9 cellular contexts compared by ENCODE assay signal in the genomic region with DNA sequence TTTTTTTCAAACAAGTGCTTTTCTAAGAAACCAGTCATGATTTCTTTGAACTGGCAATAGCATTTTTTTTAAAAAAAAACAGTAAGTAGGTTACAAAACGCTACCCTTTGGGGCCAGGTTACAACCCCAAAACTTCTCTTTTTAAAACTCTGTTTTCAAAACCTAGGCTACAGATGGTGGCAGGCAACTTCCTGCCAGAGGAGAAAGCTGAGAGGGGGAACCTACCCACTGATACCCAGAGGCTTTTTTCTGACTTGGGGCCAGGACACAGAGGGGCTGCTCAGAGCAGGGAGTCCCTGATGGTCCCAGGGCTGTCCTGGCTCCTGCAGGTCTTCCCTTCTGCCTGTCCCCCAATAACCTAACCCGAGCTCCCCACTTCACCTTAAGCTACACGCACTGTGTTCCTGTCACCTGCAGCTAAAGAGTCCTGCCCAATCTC. TPM values are rescaled to one million over a fixed set of nuclear protein-coding genes. Genes with fewer than 3 reads are reported as not detected.
DNase-seq lines count a peak whose midpoint lies in the region; ATAC-seq and TF ChIP-seq lines count a peak whose summit lies in the region.
"Had no signal": no experiment of that assay in that cellular context is flagged by ENCODE, and none has a peak within 500 bp of the region (broad histone marks: within the 10 kb centered on the region; RNA-seq: fewer than 3 reads in every experiment).

No MANE protein-coding gene starts in this region.

- ATAC-seq in gastrocnemius medialis (no peak), GM18519 (IDR thresholded peaks at IDR 0.05; ENCODE audit: low FRiP score, unreplicated experiment) (no peak)

- no peaks in the 10 kb centered on the region for H3K9me3 ChIP-seq in gastrocnemius medialis
- H3K9me3 ChIP-seq: uterus had no signal

- H3K27ac ChIP-seq in gastrocnemius medialis = peak overlapping the region; percentile 8 to 42 (median 22)

- peak; percentile 28 for DNase-seq in GM13976 (ENCODE audit: low spot score)
- peak; percentile 50 for DNase-seq in OCI-M1 (lab: John Stamatoyannopoulos, UW)
- peak; percentile 23 for DNase-seq in activated naive CD4-positive, alpha-beta T cell treated with anti-CD3 and anti-CD28 coated beads, Interleukin-2, amount 50 U/mL, for 16 hours
- DNase-seq in gastrocnemius medialis = no peak
- no peak for DNase-seq in NCI-H446 treated with DMSO at 0.1 percent for 48 hours (lab: John Stamatoyannopoulos, UW)
- no peak for DNase-seq in HuH-7 (ENCODE audit: low spot score)
- DNase-seq in NCI-H1694 (lab: John Stamatoyannopoulos, UW) = no peak
- DNase-seq: uterus had no signal

- no peak for TF ChIP-seq POLR2A in gastrocnemius medialis (IDR thresholded peaks at IDR 0.05)

- no peaks in the 10 kb centered on the region for H3K27me3 ChIP-seq in gastrocnemius medialis
- H3K27me3 ChIP-seq: uterus had no signal

- no peaks in the 10 kb centered on the region for H3K36me3 ChIP-seq in gastrocnemius medialis
- H3K36me3 ChIP-seq: uterus had no signal

- TF ChIP-seq CTCF in GM13976 (IDR thresholded peaks at IDR 0.05; ENCODE audit: borderline replicate concordance, control extremely low read depth, extremely low read depth, insufficient read depth, missing control alignments) (no peak), gastrocnemius medialis (IDR thresholded peaks at IDR 0.05 in 4 of 5, conservative IDR thresholded peaks at IDR 0.05 in 1 of 5) (no peak)

- no peak overlapping the region for H3K4me3 ChIP-seq in gastrocnemius medialis
- H3K4me3 ChIP-seq: uterus had no signal

- in situ Hi-C loops in GM13976 (cut with MboI; ENCODE audit: low sequenced_read_pairs, unreplicated experiment) (no loop called here), gastrocnemius medialis (cut with MboI; ENCODE audit: low sequenced_read_pairs in 4 of 4) (loop anchor here in 1 of 4 donors (25.0 kb wide), 1 partner anchor 201 kb away; a partner anchor contains a TSS)

- intact Hi-C loops in gastrocnemius medialis (cut with DNase I; ENCODE audit: low total_unique reads) = loop anchor here (10.0 kb wide), 1 partner anchor 424 kb away; a partner anchor contains a TSS

- peaks cover 34 to 55% of the 10 kb centered on the region in 2 donors for H3K4me1 ChIP-seq in gastrocnemius medialis

RNA-seq across cellular contexts. Expression of a gene that starts 6.9 kb away (rescaled TPM):
- total RNA-seq in gastrocnemius medialis = 10 to 100 TPM; 15.1 to 24.7 (median 20.5) TPM

RNA-seq across cellular contexts. Expression of a gene that starts 55.7 kb away (rescaled TPM):
- total RNA-seq in gastrocnemius medialis = 10 to 100 TPM in 2 of 4 donors, 1 to 10 TPM in 2; 6.2 to 16.8 (median 11.4) TPM

RNA-seq across cellular contexts. Expression of a gene that starts 55.9 kb away (rescaled TPM):
- total RNA-seq in gastrocnemius medialis = 10 to 100 TPM; 43.3 to 53.3 (median 49.8) TPM

Comparison
In these comparisons a context has a peak if more than half of its experiments do, and no peak if none do; other contexts are left out.
1. DNase-seq: peak in GM13976 (single experiment), OCI-M1 (single experiment) and activated naive CD4-positive, alpha-beta T cell treated with anti-CD3 and anti-CD28 coated beads, Interleukin-2, amount 50 U/mL, for 16 hours (single experiment); none in gastrocnemius medialis (0 of 2), NCI-H446 treated with DMSO at 0.1 percent for 48 hours (single experiment), HuH-7 (single experiment) and NCI-H1694 (single experiment).